ENCODE assay signal across 19 cellular contexts in genomic region chr7:66198956-66199355, GRCh38.
"Had no signal": no experiment of that assay in that cellular context is flagged by ENCODE, and none has a peak within 500 bp of the region (broad histone marks: within the 10 kb centered on the region; RNA-seq: fewer than 3 reads in every experiment).

No MANE protein-coding gene starts in this region.

- H3K9me3 Mint-ChIP-seq: activated CD4-positive, alpha-beta T cell treated with anti-CD3 and anti-CD28 coated beads, Interleukin-2, amount 10 ng/mL, durations not matched to agents 7 days and 5 days; activated T-cell treated with anti-CD3 and anti-CD28 coated beads, Interleukin-2, amount 50 U/mL, for 4 hours; dendritic cell treated with granulocyte-macrophage colony-stimulating factor and Interleukin-4, amounts not matched to agents 40 ng/mL and 50 ng/mL, for 4 days; naive B cell; neural crest cell had no signal

- H3K27me3 ChIP-seq: breast epithelium, foreskin keratinocyte, right atrium auricular region, tibial artery had no signal

- H3K27ac ChIP-seq: breast epithelium, epithelial cell of prostate, foreskin keratinocyte, prostate gland, right atrium auricular region, tibial artery had no signal

- H3K4me1 ChIP-seq: breast epithelium, foreskin keratinocyte, prostate gland, right atrium auricular region, tibial artery had no signal

- H3K4me1 Mint-ChIP-seq: neural crest cell had no signal

- DNase-seq: activated CD4-positive, alpha-beta T cell treated with anti-CD3 and anti-CD28 coated beads, Interleukin-2, amount 10 ng/mL, durations not matched to agents 7 days and 5 days; activated CD8-positive, alpha-beta memory T cell treated with anti-CD3 and anti-CD28 coated beads, Interleukin-2, amount 50 U/mL, for 4 hours; activated naive CD4-positive, alpha-beta T cell treated with anti-CD3 and anti-CD28 coated beads, Interleukin-2, amount 50 U/mL, for 16 hours; activated T-cell treated with anti-CD3 and anti-CD28 coated beads, Interleukin-2, amount 50 U/mL, for 4 hours; foreskin keratinocyte; head of caudate nucleus; kidney glomerular epithelial cell; left ventricle myocardium superior; mucosa of descending colon; naive B cell; stimulated activated naive CD8-positive, alpha-beta T cell treated with anti-CD3 and anti-CD28 coated beads, Interleukin-15, Interleukin-2, amounts not matched to agents 100 U/mL and 50 U/mL, for 24 hours; T-helper 1 cell had no signal

- H3K27ac Mint-ChIP-seq: activated CD4-positive, alpha-beta T cell treated with anti-CD3 and anti-CD28 coated beads, Interleukin-2, amount 10 ng/mL, durations not matched to agents 7 days and 5 days; dendritic cell treated with granulocyte-macrophage colony-stimulating factor and Interleukin-4, amounts not matched to agents 40 ng/mL and 50 ng/mL, for 4 days had no signal

- H3K4me3 ChIP-seq: breast epithelium, mucosa of descending colon, prostate gland, right atrium auricular region, tibial artery had no signal

- H3K4me3 Mint-ChIP-seq: activated CD4-positive, alpha-beta T cell treated with anti-CD3 and anti-CD28 coated beads, Interleukin-2, amount 10 ng/mL, durations not matched to agents 7 days and 5 days; activated T-cell treated with anti-CD3 and anti-CD28 coated beads, Interleukin-2, amount 50 U/mL, for 4 hours; dendritic cell treated with granulocyte-macrophage colony-stimulating factor and Interleukin-4, amounts not matched to agents 40 ng/mL and 50 ng/mL, for 4 days; naive B cell; neural crest cell had no signal

- H3K36me3 ChIP-seq: breast epithelium, prostate gland, right atrium auricular region, tibial artery had no signal

- H3K9me3 ChIP-seq: breast epithelium, mucosa of descending colon, prostate gland, right atrium auricular region, tibial artery had no signal

- H3K36me3 Mint-ChIP-seq: naive B cell had no signal
